Comparison of ENCODE assay signal across 2 cellular contexts in the genomic region with DNA sequence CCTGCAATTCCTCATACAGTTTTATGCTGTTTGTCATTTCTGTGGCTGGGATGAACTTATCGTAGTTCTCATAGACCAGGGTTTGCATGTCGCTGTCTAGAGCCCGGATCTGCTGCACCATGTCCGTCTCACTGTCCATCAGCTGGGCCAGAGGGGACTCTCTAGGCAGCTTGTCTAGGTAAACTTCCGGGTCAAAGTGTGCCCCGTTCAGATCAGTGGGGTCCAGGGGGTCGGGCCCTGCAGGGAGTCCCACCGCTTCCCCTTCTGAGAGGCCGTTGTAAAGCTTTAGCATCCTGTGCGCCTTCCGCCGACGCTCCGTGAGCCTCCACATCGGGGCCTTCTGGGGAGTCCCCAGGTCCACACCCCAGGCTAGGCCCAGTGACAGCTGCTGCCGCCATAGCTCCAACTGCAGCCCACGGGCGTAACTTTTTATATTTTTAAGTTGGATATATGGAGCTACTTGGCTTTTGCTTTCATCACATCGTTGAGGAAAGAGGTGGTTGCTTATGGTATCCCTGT. TPM values are rescaled to one million over a fixed set of nuclear protein-coding genes. Genes with fewer than 3 reads are reported as not detected.
"Had no signal": no experiment of that assay in that cellular context is flagged by ENCODE, and none has a peak within 500 bp of the region (broad histone marks: within the 10 kb centered on the region; RNA-seq: fewer than 3 reads in every experiment).

No MANE protein-coding gene starts in this region.

RNA-seq across cellular contexts. Expression of a gene that starts 44.2 kb away (rescaled TPM):
- total RNA-seq: GM23338, H9 had no signal
